Comparison of ENCODE assay signal across 9 cellular contexts in the genomic region with DNA sequence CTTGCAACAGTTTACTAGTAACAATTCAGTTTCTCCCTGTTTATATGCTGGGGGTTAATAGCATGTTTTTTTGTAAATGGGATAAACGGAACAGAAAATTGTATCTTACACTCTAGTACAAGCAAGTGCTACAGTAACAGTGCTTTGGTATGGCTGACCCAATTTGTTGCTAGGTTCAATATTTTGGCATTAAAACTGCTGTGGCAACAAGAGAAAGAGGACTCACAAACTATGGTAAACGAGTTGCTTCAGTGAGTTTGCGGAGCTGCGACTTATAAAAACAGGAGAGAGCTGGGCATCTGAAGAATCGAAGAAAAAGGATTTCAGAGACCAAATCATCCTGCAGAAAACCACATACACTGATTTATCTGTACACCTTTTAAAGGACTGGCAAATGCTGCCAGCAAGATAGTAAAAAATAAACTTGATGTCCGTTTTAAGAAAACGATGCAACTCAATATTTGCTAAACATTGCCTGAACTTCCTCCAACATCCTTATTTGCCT. TPM values are rescaled to one million over a fixed set of nuclear protein-coding genes. Genes with fewer than 3 reads are reported as not detected.
DNase-seq lines count a peak whose midpoint lies in the region; ATAC-seq, FAIRE-seq and TF ChIP-seq lines count a peak whose summit lies in the region.
"Had no signal": no experiment of that assay in that cellular context is flagged by ENCODE, and none has a peak within 500 bp of the region (broad histone marks: within the 10 kb centered on the region; RNA-seq: fewer than 3 reads in every experiment).

No MANE protein-coding gene starts in this region.

- in situ Hi-C loops in GM12878 (cut with MboI) = no loop called here

- no peak overlapping the region for H2AFZ ChIP-seq in GM12878 (ENCODE audit: control insufficient read depth, low read depth, low read length)

- H3K4me2 ChIP-seq in GM12878 (ENCODE audit: control insufficient read depth, insufficient read depth) = peak overlapping the region; percentile 71

- no peak for DNase-seq in stimulated activated naive CD8-positive, alpha-beta T cell treated with anti-CD3 and anti-CD28 coated beads, Interleukin-15, Interleukin-2, amounts not matched to agents 100 U/mL and 50 U/mL, for 24 hours
- DNase-seq in GM12878 (ENCODE audit: low read depth, low spot score) (no peak), kidney glomerular epithelial cell (lab: John Stamatoyannopoulos, UW) (peak; percentile 43), suprapubic skin (ENCODE audit: low spot score in 2 of 2) (no peak), HuH-7.5 (ENCODE audit: low spot score) (no peak)
- no peak for DNase-seq in activated CD4-positive, CD25-positive, alpha-beta regulatory T cell treated with anti-CD3 and anti-CD28 coated beads, Interleukin-2, amount 50 U/mL, for 72 hours

- H3K4me1 Mint-ChIP-seq in stimulated activated naive CD8-positive, alpha-beta T cell treated with anti-CD3 and anti-CD28 coated beads, Interleukin-15, Interleukin-2, amounts not matched to agents 100 ng/mL and 50 ng/mL, for 24 hours (ENCODE audit: low read depth) = peaks cover 79% of the 10 kb centered on the region

- no peaks in the 10 kb centered on the region for H4K20me1 ChIP-seq in GM12878 (ENCODE audit: control insufficient read depth, insufficient read depth)

- TF ChIP-seq EP300 in GM12878 (IDR thresholded peaks at IDR 0.05; ENCODE audit: borderline replicate concordance in 1 of 2, control insufficient read depth in 1 of 2, low read depth in 2 of 2, low read length in 2 of 2) (no peak), suprapubic skin (IDR thresholded peaks at IDR 0.05) (no peak)

- H3K9me3 ChIP-seq in GM12878 (replicated peaks; ENCODE audit: control insufficient read depth, insufficient read depth, low read length) (no peaks in the 10 kb centered on the region), suprapubic skin (no peaks in the 10 kb centered on the region)
- H3K9me3 ChIP-seq: neutrophil had no signal

- intact Hi-C loops in GM12878 (cut with micrococcal nuclease; ENCODE audit: unreplicated experiment) = loop anchor here (5.0 kb wide), 1 partner anchor 125 kb away; the partner anchor contains the start of gene ADIRF

- peak overlapping the region; percentile 32; the same call in 1 of the 2 replicates for H3K9ac ChIP-seq in GM12878 (ENCODE audit: control insufficient read depth, insufficient read depth, low read length)

- no peak for ATAC-seq in stimulated activated naive CD8-positive, alpha-beta T cell treated with anti-CD3 and anti-CD28 coated beads, Interleukin-15, Interleukin-2, amounts not matched to agents 100 U/mL and 50 U/mL, for 24 hours
- ATAC-seq in GM12878 (no peak), HG03196 (IDR thresholded peaks at IDR 0.05; ENCODE audit: unreplicated experiment) (no peak)

- H3K27ac Mint-ChIP-seq in stimulated activated naive CD8-positive, alpha-beta T cell treated with anti-CD3 and anti-CD28 coated beads, Interleukin-15, Interleukin-2, amounts not matched to agents 100 ng/mL and 50 ng/mL, for 24 hours = peak overlapping the region; percentile 94

- no peaks in the 10 kb centered on the region for H3K9me3 Mint-ChIP-seq in stimulated activated naive CD8-positive, alpha-beta T cell treated with anti-CD3 and anti-CD28 coated beads, Interleukin-15, Interleukin-2, amounts not matched to agents 100 ng/mL and 50 ng/mL, for 24 hours

- H3K27me3 Mint-ChIP-seq in stimulated activated naive CD8-positive, alpha-beta T cell treated with anti-CD3 and anti-CD28 coated beads, Interleukin-15, Interleukin-2, amounts not matched to agents 100 ng/mL and 50 ng/mL, for 24 hours = no peaks in the 10 kb centered on the region

- H3K27me3 ChIP-seq in GM12878 (replicated peaks in 1 of 2; ENCODE audit: control insufficient read depth in 2 of 2, insufficient read depth in 2 of 2, low read length in 1 of 2) = no peaks in the 10 kb centered on the region
- H3K27me3 ChIP-seq in suprapubic skin = no peaks in the 10 kb centered on the region
- H3K27me3 ChIP-seq: neutrophil had no signal

- TF ChIP-seq POLR2A in GM12878 (IDR thresholded peaks at IDR 0.05; ENCODE audit: low read depth, low read length) (no peak), suprapubic skin (IDR thresholded peaks at IDR 0.05) (no peak)

- no peaks in the 10 kb centered on the region; the same call in 1 of the 2 replicates for H3K4me1 ChIP-seq in GM12878 (ENCODE audit: control insufficient read depth, insufficient read depth, low read length)
- peaks cover 58% of the 10 kb centered on the region for H3K4me1 ChIP-seq in suprapubic skin

- POLR2A ChIA-PET in GM12878 (lab: Charles Lee) = interaction anchor here (1.0 to 3.0 kb wide), 3 partner anchors 16 to 126 kb away, joined by 5 to 7 read pairs (median 7); no protein-coding TSS in a partner anchor

- 60% methylated on average over 7 of the region's 7 CpGs for WGBS in GM12878 (ENCODE audit: insufficient coverage, insufficient replicate concordance, low lambda C conversion rate, missing lambda C conversion rate)
- 10% methylated on average over 7 of the region's 7 CpGs for WGBS in suprapubic skin

- H3K27ac ChIP-seq in GM12878 (ENCODE audit: control insufficient read depth, insufficient read depth) = peak overlapping the region; percentile 90; the same call in 1 of the 2 replicates
- peak overlapping the region; percentile 100 for H3K27ac ChIP-seq in suprapubic skin
- H3K27ac ChIP-seq: neutrophil had no signal

- H3K4me3 ChIP-seq in GM12878 (peak overlapping the region; percentile 79), suprapubic skin (peak overlapping the region; percentile 91)

- RAD21 ChIA-PET in GM12878 (lab: Charles Lee; ENCODE audit: unreplicated experiment) = interaction anchor here (0.9 to 1.9 kb wide), 8 partner anchors 8 to 412 kb away, joined by 3 to 18 read pairs (median 4); partner anchors contain the start of gene MINPP1

- peak; percentile 61 for FAIRE-seq in GM12878 (lab: Jason Lieb, UNC)

- CTCF ChIA-PET in GM12878 (lab: Yijun Ruan, JAX) = interaction anchor here (1.3 to 1.8 kb wide), 5 partner anchors 8 to 154 kb away, joined by 4 to 9 read pairs (median 5); no protein-coding TSS in a partner anchor

- SMC1A ChIA-PET in GM12878 (lab: Charles Lee; ENCODE audit: uncharacterized antibody, unreplicated experiment) = interaction anchor here (0.6 to 3.9 kb wide), 7 partner anchors 9 to 449 kb away, joined by 3 to 35 read pairs (median 4); no protein-coding TSS in a partner anchor

- no TSS peak for BruUV-seq in GM12878 (replicated peaks; lab: Mats Ljungman, UMichigan)

- no peak for TF ChIP-seq CTCF in GM12878 (IDR thresholded peaks at IDR 0.05 in 2 of 3, conservative IDR thresholded peaks at IDR 0.05 in 1 of 3; ENCODE audit: control insufficient read depth in 2 of 3, extremely low read depth in 1 of 3, insufficient read depth in 1 of 3, low read depth in 3 of 3, low read length in 3 of 3)
- TF ChIP-seq CTCF in suprapubic skin (IDR thresholded peaks at IDR 0.05) = no peak

- TF ChIP-seq RAD21 in GM12878 (IDR thresholded peaks at IDR 0.05; ENCODE audit: insufficient read depth, low read depth, low read length) = no peak

- peaks cover 81% of the 10 kb centered on the region for H3K79me2 ChIP-seq in GM12878 (ENCODE audit: control insufficient read depth, insufficient read depth, low read length)

- H3K4me3 Mint-ChIP-seq in stimulated activated naive CD8-positive, alpha-beta T cell treated with anti-CD3 and anti-CD28 coated beads, Interleukin-15, Interleukin-2, amounts not matched to agents 100 ng/mL and 50 ng/mL, for 24 hours = peak overlapping the region; percentile 94

- no peaks in the 10 kb centered on the region; a peak in 1 of 4 replicates for H3K36me3 ChIP-seq in GM12878 (ENCODE audit: control insufficient read depth in 2 of 2, insufficient read depth in 2 of 2, low read length in 1 of 2)
- H3K36me3 ChIP-seq in suprapubic skin = no peaks in the 10 kb centered on the region

- H3K36me3 Mint-ChIP-seq in stimulated activated naive CD8-positive, alpha-beta T cell treated with anti-CD3 and anti-CD28 coated beads, Interleukin-15, Interleukin-2, amounts not matched to agents 100 ng/mL and 50 ng/mL, for 24 hours (ENCODE audit: low read depth) = peaks cover 53% of the 10 kb centered on the region

RNA-seq across cellular contexts. Expression of gene GLUD1, which starts 2.2 kb away (rescaled TPM):
- total RNA-seq in GM12878 (2013; cell fraction: nucleolus; rRNA removed) = 63.3 and 67.7 TPM in 2 replicates
- total RNA-seq in GM12878 (2014; rRNA removed) (96.3 and 112 TPM in 2 replicates), GM12878 (2014; rRNA removed; fragmentation: Illumina TruSeq; extraction: Trizol) (91.9 and 93.6 TPM in 2 replicates), GM12878 (2021) (91.5 and 93.9 TPM in 2 replicates), suprapubic skin (100 to 1,000 TPM; 160 to 187 (median 174) TPM)
- 44.6 TPM for polyA plus RNA-seq in GM12878 (2011; ENCODE audit: low read depth)
- polyA plus RNA-seq in GM12878 (2011; rRNA removed) (109 and 126 TPM in 2 replicates), GM12878 (2014; fragmentation: Illumina TruSeq; extraction: Trizol) (90.9 and 107 TPM in 2 replicates), GM12878 (2014; fragmentation: Nextera tagmentation; extraction: Ambion mirVana) (10 to 100 TPM; 26.1 to 29.5 TPM), GM12878 (2014; rRNA removed) (57.7 and 64.3 TPM in 2 replicates), GM12878 (2016; fragmentation: Nextera tagmentation; extraction: Ambion mirVana) (10 to 100 TPM; 50.1 to 72.0 TPM)
- 64.6 and 74.6 TPM in 2 replicates for polyA plus RNA-seq in GM12878 (2011; cell fraction: cytosol; rRNA removed)
- 75.6 and 79.3 TPM in 2 replicates for polyA plus RNA-seq in GM12878 (2011; cell fraction: nucleus; rRNA removed)
- 51.2 and 64.4 TPM in 2 replicates for polyA plus RNA-seq in GM12878 (2012)
- polyA minus RNA-seq in GM12878 (2011; rRNA and poly(A)+ RNA removed) = 96.5 and 110 TPM in 2 replicates
- 33.9 and 46.1 TPM in 2 replicates for polyA minus RNA-seq in GM12878 (2011; cell fraction: cytosol; rRNA and poly(A)+ RNA removed)
- polyA minus RNA-seq in GM12878 (2011; cell fraction: nucleus; rRNA and poly(A)+ RNA removed) = 20.1 and 30.2 TPM in 2 replicates

RNA-seq across cellular contexts. Expression of gene SHLD2, which starts 2.6 kb away (rescaled TPM):
- 39.0 and 41.0 TPM in 2 replicates for total RNA-seq in GM12878 (2013; cell fraction: nucleolus; rRNA removed)
- 36.8 and 39.5 TPM in 2 replicates for total RNA-seq in GM12878 (2014; rRNA removed)
- 43.1 and 45.3 TPM in 2 replicates for total RNA-seq in GM12878 (2014; rRNA removed; fragmentation: Illumina TruSeq; extraction: Trizol)
- total RNA-seq in GM12878 (2021) = 30.8 and 31.1 TPM in 2 replicates
- 7.3 TPM for polyA plus RNA-seq in GM12878 (2011; ENCODE audit: low read depth)
- 26.1 and 42.8 TPM in 2 replicates for polyA plus RNA-seq in GM12878 (2011; rRNA removed)
- 10.5 and 11.4 TPM in 2 replicates for polyA plus RNA-seq in GM12878 (2011; cell fraction: cytosol; rRNA removed)
- polyA plus RNA-seq in GM12878 (2011; cell fraction: nucleus; rRNA removed) = 12.9 and 14.8 TPM in 2 replicates
- polyA plus RNA-seq in GM12878 (2012) = 12.5 and 14.5 TPM in 2 replicates
- polyA plus RNA-seq in GM12878 (2014; fragmentation: Illumina TruSeq; extraction: Trizol) = 40.3 and 52.6 TPM in 2 replicates
- polyA plus RNA-seq in GM12878 (2014; fragmentation: Nextera tagmentation; extraction: Ambion mirVana) = 10 to 100 TPM; 24.5 to 29.4 TPM
- 26.4 and 29.4 TPM in 2 replicates for polyA plus RNA-seq in GM12878 (2014; rRNA removed)
- 10 to 100 TPM; 26.8 to 35.0 TPM for polyA plus RNA-seq in GM12878 (2016; fragmentation: Nextera tagmentation; extraction: Ambion mirVana)
- polyA minus RNA-seq in GM12878 (2011; rRNA and poly(A)+ RNA removed) = 17.7 and 23.7 TPM in 2 replicates
- polyA minus RNA-seq in GM12878 (2011; cell fraction: cytosol; rRNA and poly(A)+ RNA removed) = 13.1 and 15.1 TPM in 2 replicates
- polyA minus RNA-seq in GM12878 (2011; cell fraction: nucleus; rRNA and poly(A)+ RNA removed) = 10.9 and 16.2 TPM in 2 replicates
- 10 to 100 TPM; 18.0 to 36.1 (median 20.8) TPM for total RNA-seq in suprapubic skin
